8 cellular contexts compared by ENCODE assay signal in the genomic region with DNA sequence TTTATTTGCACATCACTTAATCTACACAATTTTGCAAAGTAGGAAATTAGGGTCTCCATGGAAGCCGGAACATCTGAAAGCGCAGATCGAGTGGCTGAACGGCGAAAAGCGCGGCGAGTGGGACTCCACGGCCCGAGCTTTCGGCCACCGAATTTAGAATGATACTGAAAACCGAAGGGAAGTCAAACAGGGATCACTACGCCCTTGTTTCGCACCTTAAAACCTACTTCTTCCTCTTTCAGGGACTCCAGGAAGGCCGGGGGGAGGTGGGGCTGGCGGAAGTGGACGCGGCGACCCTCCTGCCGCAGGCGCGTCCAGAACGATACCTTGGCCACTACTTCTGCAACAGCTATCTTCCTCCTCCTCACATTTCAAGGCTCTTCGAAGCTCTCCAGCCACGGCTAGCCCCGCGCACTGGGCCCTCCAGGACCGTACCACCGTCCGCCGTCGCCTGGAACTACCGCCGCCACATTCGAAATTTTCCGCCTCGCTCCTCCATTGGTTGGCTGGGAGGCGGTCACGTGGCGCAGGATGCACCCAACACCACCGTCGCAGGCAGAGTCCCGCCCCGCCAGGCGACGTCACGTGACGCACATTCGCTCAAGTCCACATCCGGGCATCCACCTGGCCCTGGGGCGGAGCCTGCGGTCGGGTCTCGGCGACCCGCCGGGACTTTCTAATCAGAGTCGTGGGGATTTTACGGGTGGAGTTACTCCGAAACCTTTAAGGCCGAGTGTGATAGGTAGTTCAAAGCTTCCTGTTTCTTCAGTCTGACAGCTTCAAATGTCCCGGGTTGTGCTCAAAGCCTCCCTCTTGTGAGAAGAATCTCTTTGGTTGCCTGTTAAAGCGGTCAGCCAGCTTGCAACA. TPM values are rescaled to one million over a fixed set of nuclear protein-coding genes. Genes with fewer than 3 reads are reported as not detected.
DNase-seq lines count a peak whose midpoint lies in the region; ATAC-seq, FAIRE-seq and TF ChIP-seq lines count a peak whose summit lies in the region.

A gene (minus strand): TSS at position 474 of the 867 bp plus-strand sequence. CDS start 2,179 bp downstream, outside the sequence.

- peak; percentile 94 for ATAC-seq in GM21515 (IDR thresholded peaks at IDR 0.05; ENCODE audit: unreplicated experiment)

- no peaks in the 10 kb centered on the region for H3K9me3 ChIP-seq in HUES64 (ENCODE audit: insufficient read depth, low read depth, low read length)
- H3K9me3 ChIP-seq in OCI-LY1 (ENCODE audit: low read length), result no peaks in the 10 kb centered on the region

- FAIRE-seq in D721Med (lab: Jason Lieb, UNC), result no peak

- peak within 1 kb of the TSS; percentile 28 for H2AFZ ChIP-seq in OCI-LY1 (ENCODE audit: low read length)

- H3K36me3 ChIP-seq in HUES64 (ENCODE audit: insufficient read depth, low read length) (peaks cover 29% of the 10 kb centered on the region), OCI-LY1 (ENCODE audit: insufficient read depth, low read length) (peaks cover 25% of the 10 kb centered on the region)

- peaks cover 13% of the 10 kb centered on the region for H3K4me1 ChIP-seq in HUES64 (ENCODE audit: insufficient read depth, low read length)
- H3K4me1 ChIP-seq in OCI-LY1 (ENCODE audit: insufficient read depth, low read length, severe bottlenecking), result peaks cover 29% of the 10 kb centered on the region

- peak within 1 kb of the TSS; percentile 100 for H3K4me2 ChIP-seq in OCI-LY1 (ENCODE audit: low read length)

- H4K20me1 ChIP-seq in OCI-LY1 (ENCODE audit: insufficient read depth, low read length), result no peaks in the 10 kb centered on the region

- TF ChIP-seq CTCF in D721Med (IDR thresholded peaks at IDR 0.05; ENCODE audit: insufficient read depth, missing control alignments), result no peak
- no peak for TF ChIP-seq CTCF in OCI-LY1 (IDR thresholded peaks at IDR 0.05; ENCODE audit: low read length)

- H3K27ac ChIP-seq in HUES64 (ENCODE audit: low read depth, low read length), result peak within 1 kb of the TSS; percentile 89
- peak within 1 kb of the TSS; percentile 85 for H3K27ac ChIP-seq in OCI-LY1 (ENCODE audit: low read depth, low read length, poor library complexity, severe bottlenecking)

- H3K79me2 ChIP-seq in OCI-LY1 (ENCODE audit: insufficient read depth, low read length), result peaks cover 20% of the 10 kb centered on the region

- H3K4me3 ChIP-seq in HUES64 (ENCODE audit: low read length), result peak within 1 kb of the TSS; percentile 85
- H3K4me3 ChIP-seq in OCI-LY1 (ENCODE audit: low read depth, low read length, poor library complexity, severe bottlenecking), result peak within 1 kb of the TSS; percentile 93

- H3K27me3 ChIP-seq in HUES64 (ENCODE audit: insufficient read depth, low read length) (no peaks in the 10 kb centered on the region), OCI-LY1 (ENCODE audit: insufficient read depth, low read length) (no peaks in the 10 kb centered on the region)

- H3F3A ChIP-seq in OCI-LY1 (ENCODE audit: insufficient read depth, low read length), result no peaks in the 10 kb centered on the region

- H3K9ac ChIP-seq in HUES64 (ENCODE audit: low read depth, low read length) (peak within 1 kb of the TSS; percentile 91), OCI-LY1 (ENCODE audit: low read length) (peak within 1 kb of the TSS; percentile 95)

- DNase-seq in D721Med (ENCODE audit: insufficient read length, low spot score) (peak; percentile 62), epidermal melanocyte (ENCODE audit: insufficient read length, low spot score) (peak; percentile 87), midbrain (lab: John Stamatoyannopoulos, UW) (peak; percentile 97)
- peak; percentile 100 for DNase-seq in activated CD8-positive, alpha-beta memory T cell treated with anti-CD3 and anti-CD28 coated beads, Interleukin-2, amount 50 U/mL, for 4 hours
- peak; percentile 99 to 100 for DNase-seq in stimulated activated CD8-positive, alpha-beta memory T cell treated with anti-CD3 and anti-CD28 coated beads, Interleukin-2, amount 100 ng/mL, for 1 hour (ENCODE audit: low read depth in 2 of 2)

- H3K9me2 ChIP-seq in OCI-LY1 (ENCODE audit: low read depth, low read length), result no peaks in the 10 kb centered on the region

- WGBS in HUES64, result under 1% methylated on average over 64 of the region's 64 CpGs

RNA-seq across cellular contexts. Expression of the gene that starts here (rescaled TPM):
- 29.9 TPM for polyA plus RNA-seq in HUES64 (2013, experiment 1 of 2)
- polyA plus RNA-seq in HUES64 (2013, experiment 2 of 2), result 38.8 TPM

Comparison
In these comparisons a context has a peak if more than half of its experiments do, and no peak if none do; other contexts are left out.
1. Peak in every context shown above with its lines: DNase-seq, ATAC-seq, H3K4me3 ChIP-seq and H3K27ac ChIP-seq.